In genomic region chr11:126165366-126166156, GRCh38 we compare ENCODE assay signal across 1 cellular context.
TF ChIP-seq lines count a peak whose summit lies in the region.

No MANE protein-coding gene starts in this region.

TF ChIP-seq in HepG2, 621 proteins besides CTCF, POLR2A, EP300 and RAD21 (continued from another document and continues in another):
- no peak for TF ChIP-seq HMGXB4 (CRISPR knock-in tag; IDR thresholded peaks at IDR 0.05; ENCODE audit: borderline replicate concordance in 1 of 2, low read depth in 1 of 2)
- TF ChIP-seq MBNL3 (CRISPR knock-in tag; conservative IDR thresholded peaks at IDR 0.05): no peak
- TF ChIP-seq POLR2AphosphoS5 (IDR thresholded peaks at IDR 0.05; ENCODE audit: low read depth, low read length): no peak
- no peak for TF ChIP-seq ZNF264 (CRISPR knock-in tag; IDR thresholded peaks at IDR 0.05)
- TF ChIP-seq TEAD2 (CRISPR knock-in tag; IDR thresholded peaks at IDR 0.05): no peak
- no peak for TF ChIP-seq MAFK (conservative IDR thresholded peaks at IDR 0.05 in 1 of 2, IDR thresholded peaks at IDR 0.05 in 1 of 2; ENCODE audit: low read length in 2 of 2)
- no peak for TF ChIP-seq HDAC1 (CRISPR knock-in tag; IDR thresholded peaks at IDR 0.05)
- TF ChIP-seq FUBP1 (CRISPR knock-in tag; IDR thresholded peaks at IDR 0.05; ENCODE audit: borderline replicate concordance): no peak
- TF ChIP-seq TBP (CRISPR knock-in tag; IDR thresholded peaks at IDR 0.05): no peak
- no peak for TF ChIP-seq KLF9 (CRISPR knock-in tag; IDR thresholded peaks at IDR 0.05; ENCODE audit: low read depth)
- TF ChIP-seq ARID4A (CRISPR knock-in tag; IDR thresholded peaks at IDR 0.05; ENCODE audit: borderline replicate concordance): no peak
- TF ChIP-seq TFAP4 (IDR thresholded peaks at IDR 0.05; ENCODE audit: borderline replicate concordance, low read depth): peak; percentile 50; the same call in 1 of the 2 replicates
- peak; percentile 47; the same call in 1 of the 2 replicates for TF ChIP-seq ELF3 (CRISPR knock-in tag; IDR thresholded peaks at IDR 0.05)
- TF ChIP-seq ZNF276 (CRISPR knock-in tag; IDR thresholded peaks at IDR 0.05; ENCODE audit: low read depth): no peak
- no peak for TF ChIP-seq CHD4 (IDR thresholded peaks at IDR 0.05; ENCODE audit: borderline replicate concordance, low read length)
- no peak for TF ChIP-seq ZNF749 (CRISPR knock-in tag; IDR thresholded peaks at IDR 0.05; ENCODE audit: borderline replicate concordance)
- TF ChIP-seq SP1 (IDR thresholded peaks at IDR 0.05): no peak
- TF ChIP-seq SP1 (CRISPR knock-in tag; IDR thresholded peaks at IDR 0.05): no peak
- TF ChIP-seq NPAS2 (CRISPR knock-in tag; IDR thresholded peaks at IDR 0.05; ENCODE audit: borderline replicate concordance): no peak
- TF ChIP-seq MAX (IDR thresholded peaks at IDR 0.05): 0 out of 2 replicates have a peak, but pooled peaks have one; percentile 35
- no peak for TF ChIP-seq ZBTB33 (CRISPR knock-in tag; IDR thresholded peaks at IDR 0.05)
- TF ChIP-seq ZHX1 (CRISPR knock-in tag; IDR thresholded peaks at IDR 0.05; ENCODE audit: low read depth): no peak
- TF ChIP-seq XBP1 (CRISPR knock-in tag; IDR thresholded peaks at IDR 0.05): no peak
- no peak for TF ChIP-seq DMAP1 (CRISPR knock-in tag; IDR thresholded peaks at IDR 0.05)
- no peak for TF ChIP-seq ZNF562 (CRISPR knock-in tag; IDR thresholded peaks at IDR 0.05; ENCODE audit: borderline replicate concordance)
- TF ChIP-seq ZNF615 (CRISPR knock-in tag; IDR thresholded peaks at IDR 0.05; ENCODE audit: borderline replicate concordance): no peak
- no peak for TF ChIP-seq CCDC6 (CRISPR knock-in tag; IDR thresholded peaks at IDR 0.05)
- no peak for TF ChIP-seq ZNF362 (CRISPR knock-in tag; IDR thresholded peaks at IDR 0.05; ENCODE audit: borderline replicate concordance)
- TF ChIP-seq FOXO1 (CRISPR knock-in tag; IDR thresholded peaks at IDR 0.05): peak; percentile 57; the same call in 1 of the 2 replicates
- TF ChIP-seq MYPOP (CRISPR knock-in tag; IDR thresholded peaks at IDR 0.05): no peak
- TF ChIP-seq SOX5 (CRISPR knock-in tag; IDR thresholded peaks at IDR 0.05; ENCODE audit: borderline replicate concordance): peak; percentile 27; the same call in 1 of the 2 replicates
- no peak for TF ChIP-seq ZNF101 (CRISPR knock-in tag; IDR thresholded peaks at IDR 0.05; ENCODE audit: borderline replicate concordance, low read depth)
- no peak for TF ChIP-seq CSRNP1 (CRISPR knock-in tag; IDR thresholded peaks at IDR 0.05)
- no peak for TF ChIP-seq ZNF558 (CRISPR knock-in tag; IDR thresholded peaks at IDR 0.05; ENCODE audit: borderline replicate concordance)
- no peak for TF ChIP-seq ZNF746 (CRISPR knock-in tag; IDR thresholded peaks at IDR 0.05)
- no peak for TF ChIP-seq ATF6 (CRISPR knock-in tag; conservative IDR thresholded peaks at IDR 0.05)
